Comparison of ENCODE assay signal across 8 cellular contexts in the genomic region with DNA sequence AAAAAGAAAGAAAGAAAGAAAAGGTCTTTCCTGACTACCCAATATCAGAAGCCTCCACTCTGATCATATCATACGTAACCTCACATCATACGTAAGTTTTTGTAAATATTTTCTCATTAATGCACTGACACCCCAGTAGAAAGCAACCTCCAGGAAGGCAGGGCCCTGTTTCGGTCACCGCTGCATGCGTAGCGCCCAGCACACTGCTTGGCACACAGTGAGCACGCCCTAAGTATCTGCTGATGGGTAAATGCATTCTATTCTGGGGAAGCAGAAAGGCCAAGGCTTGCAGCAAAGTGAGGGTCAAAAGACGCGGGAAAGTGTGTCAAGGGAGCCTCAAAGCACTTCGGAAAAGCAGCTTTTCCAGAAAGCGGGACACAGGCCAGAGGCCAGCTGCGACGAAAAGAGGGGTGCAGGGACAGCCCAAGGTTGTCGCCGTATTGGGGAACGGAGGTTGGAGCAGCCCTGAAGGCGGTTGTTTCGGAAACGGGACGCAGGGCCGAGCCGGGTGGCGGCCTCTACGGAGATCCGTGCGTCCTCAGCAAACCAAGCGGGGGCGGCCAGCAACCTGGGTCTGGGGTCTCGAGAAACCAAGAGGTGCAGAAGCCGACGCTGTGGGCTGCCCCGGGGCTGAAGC. TPM values are rescaled to one million over a fixed set of nuclear protein-coding genes. Genes with fewer than 3 reads are reported as not detected.
DNase-seq lines count a peak whose midpoint lies in the region; ATAC-seq, FAIRE-seq and TF ChIP-seq lines count a peak whose summit lies in the region.

No MANE protein-coding gene starts in this region.

- 11% methylated on average over 32 of the region's 32 CpGs for WGBS in HUES64

- intact Hi-C loops in breast epithelium (cut with DNase I; ENCODE audit: low total_unique reads) = no loop called here

- H3K27ac ChIP-seq in HUES64 (ENCODE audit: low read depth, low read length) = peak overlapping the region; percentile 95
- peak overlapping the region; percentile 93 to 95 for H3K27ac ChIP-seq in breast epithelium

- TF ChIP-seq CTCF in breast epithelium (IDR thresholded peaks at IDR 0.05) = no peak

- H3K27me3 ChIP-seq in HUES64 (ENCODE audit: insufficient read depth, low read length) (no peaks in the 10 kb centered on the region), breast epithelium (no peaks in the 10 kb centered on the region), mononuclear cell (ENCODE audit: insufficient read depth, low read length) (no peaks in the 10 kb centered on the region)

- DNase-seq in GM12891 (ENCODE audit: insufficient read length, low spot score) = peak; percentile 5
- DNase-seq in breast epithelium (ENCODE audit: low spot score in 2 of 2) = no peak
- no peak for DNase-seq in frontal cortex (ENCODE audit: low spot score in 2 of 2)
- DNase-seq in activated effector memory CD4-positive, alpha-beta T cell treated with anti-CD3 and anti-CD28 coated beads, Interleukin-2, amount 50 U/mL, for 16 hours = no peak

- ATAC-seq in GM18858 (IDR thresholded peaks at IDR 0.05; ENCODE audit: unreplicated experiment) = no peak
- ATAC-seq in GM21423 (IDR thresholded peaks at IDR 0.05; ENCODE audit: unreplicated experiment) = no peak

- peak overlapping the region; percentile 97 for H3K9ac ChIP-seq in HUES64 (ENCODE audit: low read depth, low read length)

- peak overlapping the region; percentile 81 for H3K4me3 ChIP-seq in HUES64 (ENCODE audit: low read length)
- H3K4me3 ChIP-seq in breast epithelium = peak overlapping the region; percentile 98 to 100 (median 100)
- peak overlapping the region; percentile 98 for H3K4me3 ChIP-seq in mononuclear cell (ENCODE audit: low read length)

- H3K9me3 ChIP-seq in HUES64 (ENCODE audit: insufficient read depth, low read depth, low read length) (no peaks in the 10 kb centered on the region), breast epithelium (no peaks in the 10 kb centered on the region), mononuclear cell (ENCODE audit: low read depth, low read length) (no peaks in the 10 kb centered on the region)

- H3K4me1 ChIP-seq in HUES64 (ENCODE audit: insufficient read depth, low read length) = no peaks in the 10 kb centered on the region
- peaks cover 3 to 10% of the 10 kb centered on the region in 2 donors for H3K4me1 ChIP-seq in breast epithelium
- peaks cover 35% of the 10 kb centered on the region for H3K4me1 ChIP-seq in mononuclear cell (ENCODE audit: insufficient read depth, low read length)

- FAIRE-seq in GM12891 (lab: Jason Lieb, UNC) = peak; percentile 62
- FAIRE-seq in frontal cortex (lab: Jason Lieb, UNC) = no peak

- TF ChIP-seq POLR2A in GM12891 (IDR thresholded peaks at IDR 0.05; ENCODE audit: low read depth, low read length) = no peak
- no peak for TF ChIP-seq POLR2A in breast epithelium (IDR thresholded peaks at IDR 0.05)

- peaks cover 35% of the 10 kb centered on the region for H3K36me3 ChIP-seq in HUES64 (ENCODE audit: insufficient read depth, low read length)
- no peaks in the 10 kb centered on the region for H3K36me3 ChIP-seq in breast epithelium

TF ChIP-seq in GM12891, 5 proteins besides CTCF, POLR2A, EP300 and RAD21:
- no peak for TF ChIP-seq TAF1 (IDR thresholded peaks at IDR 0.05; ENCODE audit: low read depth, low read length)
- no peak for TF ChIP-seq SPI1 (IDR thresholded peaks at IDR 0.05; ENCODE audit: low read depth, low read length)
- no peak for TF ChIP-seq POLR2AphosphoS5 (IDR thresholded peaks at IDR 0.05; ENCODE audit: low read depth, low read length)
- TF ChIP-seq PAX5 (IDR thresholded peaks at IDR 0.05; ENCODE audit: insufficient read depth, low read length, severe bottlenecking) = no peak
- TF ChIP-seq POU2F2 (IDR thresholded peaks at IDR 0.05; ENCODE audit: low read depth, low read length) = no peak

RNA-seq across cellular contexts. Expression of a gene that starts 0.5 kb away (rescaled TPM):
- polyA plus RNA-seq in GM12891 (2012; ENCODE audit: low read depth, missing spikeins) = 36.4 TPM
- 34.6 TPM for polyA plus RNA-seq in HUES64 (2013, experiment 1 of 2)
- polyA plus RNA-seq in HUES64 (2013, experiment 2 of 2) = 35.8 TPM
- 10 to 100 TPM; 23.8 to 31.6 (median 29.8) TPM for total RNA-seq in breast epithelium
- 23.5 TPM for total RNA-seq in mononuclear cell
- 22.8 TPM for total RNA-seq in frontal cortex

RNA-seq across cellular contexts. Expression of a gene that starts 0.8 kb away (rescaled TPM):
- polyA plus RNA-seq in GM12891 (2012; ENCODE audit: low read depth, missing spikeins) = 17.0 TPM
- polyA plus RNA-seq in HUES64 (2013, experiment 1 of 2) = 16.7 TPM
- 17.7 TPM for polyA plus RNA-seq in HUES64 (2013, experiment 2 of 2)
- total RNA-seq in breast epithelium = 10 to 100 TPM; 33.4 to 59.4 (median 53.1) TPM
- total RNA-seq in mononuclear cell = 55.8 TPM
- total RNA-seq in frontal cortex = 20.8 TPM

RNA-seq across cellular contexts. Expression of a gene that starts 46.7 kb away (rescaled TPM):
- polyA plus RNA-seq in GM12891 (2012; ENCODE audit: low read depth, missing spikeins) = not detected
- 1.7 TPM for polyA plus RNA-seq in HUES64 (2013, experiment 1 of 2)
- 4.0 TPM for polyA plus RNA-seq in HUES64 (2013, experiment 2 of 2)
- total RNA-seq in breast epithelium (under 1 TPM; 0.32 to 0.98 (median 0.88) TPM), mononuclear cell (not detected), frontal cortex (0.41 TPM)
